ENCODE assay signal across 25 cellular contexts in the genomic region with DNA sequence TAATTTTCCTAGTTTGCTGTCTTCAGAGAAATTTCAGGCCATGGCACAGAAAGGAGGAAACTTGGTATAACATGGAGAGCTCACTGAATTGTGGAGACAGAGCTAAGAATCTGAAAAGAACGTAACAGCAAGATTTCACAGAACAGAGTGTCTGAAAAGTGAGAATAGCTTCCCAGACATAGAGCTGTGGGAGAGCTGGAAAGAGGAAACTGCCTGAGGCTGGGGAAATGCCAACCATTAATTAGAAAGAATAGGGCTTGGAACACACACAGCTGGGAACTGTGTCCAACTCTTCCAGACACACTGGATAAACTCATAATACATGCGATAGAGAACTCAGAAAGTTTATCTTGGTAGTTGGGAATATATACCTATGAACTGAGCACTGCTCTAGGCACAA. TPM values are rescaled to one million over a fixed set of nuclear protein-coding genes. Genes with fewer than 3 reads are reported as not detected.
DNase-seq lines count a peak whose midpoint lies in the region; ATAC-seq, FAIRE-seq and TF ChIP-seq lines count a peak whose summit lies in the region.
"Had no signal": no experiment of that assay in that cellular context is flagged by ENCODE, and none has a peak within 500 bp of the region (broad histone marks: within the 10 kb centered on the region; RNA-seq: fewer than 3 reads in every experiment).

No MANE protein-coding gene starts in this region.

- peak; percentile 55 for DNase-seq in A673 (ENCODE audit: low spot score)
- peak; percentile 71 for DNase-seq in M059J (ENCODE audit: low read depth)
- no peak for DNase-seq in endothelial cell (ENCODE audit: low spot score)
- no peak for DNase-seq in GM19239 (ENCODE audit: insufficient read length, low spot score)
- DNase-seq in HUDEP-2 (lab: John Stamatoyannopoulos, UW; ENCODE audit: unreplicated experiment in 76 of 76) = no peak
- no peak for DNase-seq in cerebellum (ENCODE audit: low spot score)
- DNase-seq: activated CD4-positive, alpha-beta T cell treated with anti-CD3 and anti-CD28 coated beads for 1 hour; activated effector memory CD4-positive, alpha-beta T cell treated with Interleukin-2 at 50 U/mL for 16 hours; CD4-positive, CD25-positive, alpha-beta regulatory T cell; central memory CD4-positive, alpha-beta T cell; effector memory CD8-positive, alpha-beta T cell; left ventricle myocardium superior; MV-4-11; naive thymus-derived CD4-positive, alpha-beta T cell; NCI-H2107; NCI-H526 treated with DMSO at 0.1 percent for 48 hours; SIG-M5 had no signal

- no peaks in the 10 kb centered on the region for H3K9me3 Mint-ChIP-seq in endothelial cell (ENCODE audit: unreplicated experiment)
- H3K9me3 Mint-ChIP-seq: stimulated activated memory B cell treated with anti-CD40 and anti-IgM and Interleukin-4, amounts not matched to agents 10 μg/mL and 1 μg/mL and 100 μg/mL, for 72 hours had no signal

- H3K4me3 Mint-ChIP-seq in endothelial cell (ENCODE audit: unreplicated experiment) = no peak overlapping the region
- H3K4me3 Mint-ChIP-seq: CD4-positive, CD25-positive, alpha-beta regulatory T cell; effector memory CD8-positive, alpha-beta T cell; naive thymus-derived CD4-positive, alpha-beta T cell; stimulated activated memory B cell treated with anti-CD40 and anti-IgM and Interleukin-4, amounts not matched to agents 10 μg/mL and 1 μg/mL and 100 μg/mL, for 72 hours had no signal

- intact Hi-C loops in A673 (cut with micrococcal nuclease; ENCODE audit: unreplicated experiment) = no loop called here

- no peak overlapping the region for H3K27ac ChIP-seq in A673 (ENCODE audit: low read depth, low read length, poor library complexity, severe bottlenecking)
- H3K27ac ChIP-seq in mesodermal cell (ENCODE audit: low read depth, low read length, severe bottlenecking) = peak overlapping the region; percentile 30
- H3K27ac ChIP-seq: gastroesophageal sphincter, tibial nerve had no signal

- no TSS peak for BruUV-seq in A673 (replicated peaks; lab: Mats Ljungman, UMichigan)

- H3K27ac Mint-ChIP-seq in endothelial cell (ENCODE audit: unreplicated experiment) = peak overlapping the region; percentile 84
- H3K27ac Mint-ChIP-seq: CD4-positive, CD25-positive, alpha-beta regulatory T cell; effector memory CD8-positive, alpha-beta T cell; naive thymus-derived CD4-positive, alpha-beta T cell; progenitor cell of endocrine pancreas; stimulated activated memory B cell treated with anti-CD40 and anti-IgM and Interleukin-4, amounts not matched to agents 10 μg/mL and 1 μg/mL and 100 μg/mL, for 72 hours had no signal

- no peak for FAIRE-seq in GM19239 (lab: Jason Lieb, UNC)
- FAIRE-seq: A204.1 had no signal

- no peak overlapping the region for H3K4me3 ChIP-seq in A673 (ENCODE audit: low read depth, low read length, poor library complexity, severe bottlenecking)
- H3K4me3 ChIP-seq in mesodermal cell (ENCODE audit: extremely low read depth, insufficient read depth, low read length, poor library complexity, severe bottlenecking) = no peak overlapping the region
- H3K4me3 ChIP-seq: gastroesophageal sphincter, tibial nerve had no signal

- no peaks in the 10 kb centered on the region for H3K36me3 Mint-ChIP-seq in endothelial cell (ENCODE audit: low read depth, unreplicated experiment)
- H3K36me3 Mint-ChIP-seq: CD4-positive, CD25-positive, alpha-beta regulatory T cell; naive thymus-derived CD4-positive, alpha-beta T cell; stimulated activated memory B cell treated with anti-CD40 and anti-IgM and Interleukin-4, amounts not matched to agents 10 μg/mL and 1 μg/mL and 100 μg/mL, for 72 hours had no signal

- POLR2A ChIA-PET in A673 (lab: Charles Lee; ENCODE audit: low non-redundant PET) = no interaction called here

- TF ChIP-seq CTCF in A673 (conservative IDR thresholded peaks at IDR 0.05; ENCODE audit: low read depth, low read length) (no peak), endothelial cell (IDR thresholded peaks at IDR 0.05; ENCODE audit: unreplicated experiment) (no peak)

- H3K4me1 ChIP-seq in A673 (ENCODE audit: insufficient read depth, low read length, poor library complexity, severe bottlenecking) = no peaks in the 10 kb centered on the region
- H3K4me1 ChIP-seq in mesodermal cell (ENCODE audit: control insufficient read depth, insufficient read depth, low read length, poor library complexity, severe bottlenecking) = peaks cover 5% of the 10 kb centered on the region
- H3K4me1 ChIP-seq: gastroesophageal sphincter, tibial nerve had no signal

- ATAC-seq in GM19328 (IDR thresholded peaks at IDR 0.05; ENCODE audit: unreplicated experiment) = no peak
- ATAC-seq: effector memory CD8-positive, alpha-beta T cell; gastroesophageal sphincter; left ventricle myocardium superior; naive thymus-derived CD4-positive, alpha-beta T cell; stimulated activated memory B cell treated with anti-CD40 and anti-IgM and Interleukin-4, amounts not matched to agents 10 μg/mL and 1 μg/mL and 100 μg/mL, for 72 hours had no signal

- CTCF ChIA-PET in A673 (lab: Charles Lee) = no interaction called here

- no peaks in the 10 kb centered on the region for H3K27me3 Mint-ChIP-seq in endothelial cell (ENCODE audit: unreplicated experiment)
- H3K27me3 Mint-ChIP-seq: CD4-positive, CD25-positive, alpha-beta regulatory T cell; effector memory CD8-positive, alpha-beta T cell; naive thymus-derived CD4-positive, alpha-beta T cell; progenitor cell of endocrine pancreas; stimulated activated memory B cell treated with anti-CD40 and anti-IgM and Interleukin-4, amounts not matched to agents 10 μg/mL and 1 μg/mL and 100 μg/mL, for 72 hours had no signal

- WGBS in mesodermal cell (ENCODE audit: insufficient coverage in 2 of 2), 2 experiments = 44 to 73% methylated on average over 1 of the region's 2 CpGs

- no peaks in the 10 kb centered on the region for H3K36me3 ChIP-seq in A673 (ENCODE audit: insufficient read depth, low read length, poor library complexity, severe bottlenecking)
- H3K36me3 ChIP-seq in mesodermal cell (ENCODE audit: control insufficient read depth, insufficient read depth, low read length) = no peaks in the 10 kb centered on the region
- H3K36me3 ChIP-seq: gastroesophageal sphincter, tibial nerve had no signal

- no peaks in the 10 kb centered on the region for H3K27me3 ChIP-seq in A673 (replicated peaks; ENCODE audit: insufficient read depth, low read depth, low read length, poor library complexity)
- H3K27me3 ChIP-seq: gastroesophageal sphincter, tibial nerve had no signal

- H3K4me1 Mint-ChIP-seq in endothelial cell (ENCODE audit: unreplicated experiment) = peaks cover 12% of the 10 kb centered on the region
- H3K4me1 Mint-ChIP-seq: CD4-positive, CD25-positive, alpha-beta regulatory T cell; naive thymus-derived CD4-positive, alpha-beta T cell had no signal

- H3K9me3 ChIP-seq in A673 (ENCODE audit: low read depth, low read length, poor library complexity, severe bottlenecking) (no peaks in the 10 kb centered on the region), mesodermal cell (ENCODE audit: control insufficient read depth, low read length) (no peaks in the 10 kb centered on the region)
- H3K9me3 ChIP-seq: gastroesophageal sphincter had no signal

RNA-seq across cellular contexts. Expression of gene KYNU, which starts 51.6 kb away (rescaled TPM):
- 0.44 and 2.5 TPM in 2 replicates for total RNA-seq in A673 (2021)
- total RNA-seq in M059J (2014; rRNA removed; shearing (Covaris generic)) = 11.3 and 14.5 TPM in 2 replicates
- not detected for total RNA-seq in endothelial cell (ENCODE audit: unreplicated experiment)
- 0.85 TPM for polyA plus RNA-seq in mesodermal cell (2013, experiment 1 of 2)
- polyA plus RNA-seq in mesodermal cell (2013, experiment 2 of 2) = 0.61 TPM
- total RNA-seq in cerebellum = 0.27 TPM
- total RNA-seq: CD4-positive, CD25-positive, alpha-beta regulatory T cell; progenitor cell of endocrine pancreas; T-helper 2 cell treated with Interferon-gamma antibody and Interleukin-4, amounts not matched to agents 100 ng/mL and 5 ng/mL, for 36 hours had no signal

Comparison
In these comparisons a context has a peak if more than half of its experiments do, and no peak if none do; other contexts are left out.
1. DNase-seq: peak in A673 (single experiment) and M059J (single experiment); none in endothelial cell (single experiment), GM19239 (single experiment), HUDEP-2 (0 of 76) and cerebellum (single experiment).